20 cellular contexts compared by ENCODE assay signal in the genomic region with DNA sequence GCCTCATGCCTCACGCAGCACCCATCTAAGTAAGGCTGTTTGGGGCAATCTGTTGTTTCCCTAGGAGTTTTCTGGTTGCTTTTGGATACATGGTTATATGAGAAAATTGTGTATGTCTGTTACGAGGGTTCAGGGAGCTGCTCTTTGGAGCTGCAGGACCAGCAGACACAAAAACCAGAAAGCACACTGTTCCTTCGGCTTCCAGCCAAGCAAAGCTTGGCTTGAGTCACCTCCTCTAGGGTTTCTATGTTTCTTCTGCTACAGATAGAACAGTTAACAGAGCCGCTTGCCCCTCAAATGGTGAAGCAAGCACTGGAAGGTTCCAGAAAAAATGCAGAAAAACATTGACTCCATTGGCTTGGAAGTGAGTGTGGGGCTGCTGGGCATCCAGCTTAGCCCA. TPM values are rescaled to one million over a fixed set of nuclear protein-coding genes. Genes with fewer than 3 reads are reported as not detected.
DNase-seq lines count a peak whose midpoint lies in the region; ATAC-seq and TF ChIP-seq lines count a peak whose summit lies in the region.
"Had no signal": no experiment of that assay in that cellular context is flagged by ENCODE, and none has a peak within 500 bp of the region (broad histone marks: within the 10 kb centered on the region; RNA-seq: fewer than 3 reads in every experiment).

No MANE protein-coding gene starts in this region.

- H3K4me3 Mint-ChIP-seq in activated CD4-positive, alpha-beta T cell treated with anti-CD3 and anti-CD28 coated beads for 36 hours, result no peak overlapping the region
- H3K4me3 Mint-ChIP-seq in H9, result no peak overlapping the region
- no peak overlapping the region for H3K4me3 Mint-ChIP-seq in activated naive CD8-positive, alpha-beta T cell treated with anti-CD3 and anti-CD28 coated beads for 36 hours
- H3K4me3 Mint-ChIP-seq: activated naive CD4-positive, alpha-beta T cell treated with anti-CD3 and anti-CD28 coated beads for 36 hours; T-helper 1 cell treated with Interleukin-12 subunit alpha and Interleukin-12 subunit beta and Interleukin-4 antibody, amounts not matched to agents 30 μg/mL and 1 μg/mL, for 36 hours had no signal

- in situ Hi-C loops in brain microvascular endothelial cell (cut with HindIII; ENCODE audit: low pct_ligation_motif_present, low sequenced_read_pairs), result no loop called here

- H3K9me3 ChIP-seq in thyroid gland (no peaks in the 10 kb centered on the region), H9 (ENCODE audit: control insufficient read depth, low read depth, low read length) (no peaks in the 10 kb centered on the region)
- H3K9me3 ChIP-seq: prostate gland, SJCRH30, spleen had no signal

- TF ChIP-seq CTCF in brain microvascular endothelial cell (IDR thresholded peaks at IDR 0.05; ENCODE audit: low read depth, low read length, missing control alignments) (no peak), thyroid gland (IDR thresholded peaks at IDR 0.05) (no peak), H9 (conservative IDR thresholded peaks at IDR 0.05) (no peak)

- H3K4me3 ChIP-seq in brain microvascular endothelial cell (ENCODE audit: low read depth, low read length) (no peak overlapping the region), thyroid gland (replicated peaks in 1 of 3) (no peak overlapping the region)
- H3K4me3 ChIP-seq: prostate gland, SJCRH30, spleen had no signal

- no peak overlapping the region for H3T11ph ChIP-seq in H9 (ENCODE audit: low read length)

- no peak overlapping the region for H4K8ac ChIP-seq in H9 (replicated peaks; ENCODE audit: insufficient read length, low read depth, low read length)

- H3K4me2 ChIP-seq in H9 (ENCODE audit: insufficient read depth, insufficient read length, low read length), result no peak overlapping the region

- no peak overlapping the region for H4K91ac ChIP-seq in H9 (ENCODE audit: insufficient read length, low read depth, low read length)

- H3K27ac Mint-ChIP-seq in activated CD4-positive, alpha-beta T cell treated with anti-CD3 and anti-CD28 coated beads for 36 hours, result no peak overlapping the region
- no peak overlapping the region for H3K27ac Mint-ChIP-seq in H9
- H3K27ac Mint-ChIP-seq in activated naive CD8-positive, alpha-beta T cell treated with anti-CD3 and anti-CD28 coated beads for 36 hours, result no peak overlapping the region
- H3K27ac Mint-ChIP-seq: activated naive CD4-positive, alpha-beta T cell treated with anti-CD3 and anti-CD28 coated beads for 36 hours; T-helper 1 cell treated with Interleukin-12 subunit alpha and Interleukin-12 subunit beta and Interleukin-4 antibody, amounts not matched to agents 30 μg/mL and 1 μg/mL, for 36 hours had no signal

- H3K4me1 ChIP-seq in thyroid gland (peaks cover 9 to 29% of the 10 kb centered on the region in 2 donors), H9 (ENCODE audit: insufficient read depth, low read length) (no peaks in the 10 kb centered on the region)
- H3K4me1 ChIP-seq: SJCRH30 had no signal

- CTCF ChIA-PET in activated CD4-positive, alpha-beta T cell treated with anti-CD3 and anti-CD28 coated beads for 36 hours (lab: Charles Lee), result interaction anchor here (0.7 kb wide), 1 partner anchor 350 kb away, joined by 6 read pairs; no protein-coding TSS in a partner anchor

- H2BK5ac ChIP-seq in H9 (ENCODE audit: insufficient read length, low read length), result no peak overlapping the region

- no peak overlapping the region for H3K4ac ChIP-seq in H9 (ENCODE audit: low read depth, low read length)

- no peak overlapping the region for H3K27ac ChIP-seq in brain microvascular endothelial cell
- peak overlapping the region in 2 of 3 donors; percentile 18 to 35 for H3K27ac ChIP-seq in thyroid gland
- no peak overlapping the region for H3K27ac ChIP-seq in H9 (ENCODE audit: insufficient read length, low read depth, low read length)
- H3K27ac ChIP-seq: epithelial cell of prostate, SJCRH30, spleen had no signal

- 70 to 73% methylated on average over 3 to 4 of the region's 4 CpGs for WGBS in thyroid gland, 2 donors
- no CpG with 5 or more reads among the region's 4 CpGs for WGBS in H9 (ENCODE audit: extremely low coverage, insufficient read length, low lambda C conversion rate)

- no peak overlapping the region for H2AK5ac ChIP-seq in H9 (ENCODE audit: insufficient read length, low read length)

- POLR2A ChIA-PET in activated CD4-positive, alpha-beta T cell treated with anti-CD3 and anti-CD28 coated beads for 36 hours (lab: Charles Lee), result no interaction called here

- H3K79me2 ChIP-seq in H9 (ENCODE audit: insufficient read depth, low read length), result no peaks in the 10 kb centered on the region

- H3K9me3 Mint-ChIP-seq in activated CD4-positive, alpha-beta T cell treated with anti-CD3 and anti-CD28 coated beads for 36 hours (ENCODE audit: low read depth), result no peaks in the 10 kb centered on the region
- H3K9me3 Mint-ChIP-seq in H9, result no peaks in the 10 kb centered on the region
- H3K9me3 Mint-ChIP-seq in activated naive CD8-positive, alpha-beta T cell treated with anti-CD3 and anti-CD28 coated beads for 36 hours, result no peaks in the 10 kb centered on the region
- H3K9me3 Mint-ChIP-seq: activated naive CD4-positive, alpha-beta T cell treated with anti-CD3 and anti-CD28 coated beads for 36 hours; T-helper 1 cell treated with Interleukin-12 subunit alpha and Interleukin-12 subunit beta and Interleukin-4 antibody, amounts not matched to agents 30 μg/mL and 1 μg/mL, for 36 hours had no signal

- H3K23me2 ChIP-seq in H9 (ENCODE audit: insufficient read length, low read depth, low read length, poor library complexity, severe bottlenecking), result no peaks in the 10 kb centered on the region

- no peak overlapping the region for H2BK120ac ChIP-seq in H9 (ENCODE audit: low read depth, low read length, poor library complexity, severe bottlenecking)

- no peaks in the 10 kb centered on the region for H3K79me1 ChIP-seq in H9 (ENCODE audit: insufficient read depth, low read depth, low read length, poor library complexity, severe bottlenecking)

- no peak overlapping the region for H2BK20ac ChIP-seq in H9 (ENCODE audit: low read depth, low read length, poor library complexity, severe bottlenecking)

- no peak overlapping the region for H3K14ac ChIP-seq in H9 (ENCODE audit: insufficient read depth, low read length)

- no peak for ATAC-seq in activated CD4-positive, alpha-beta T cell treated with anti-CD3 and anti-CD28 coated beads for 36 hours

- H3K18ac ChIP-seq in H9 (ENCODE audit: insufficient read length, low read depth, low read length), result no peak overlapping the region

- H3K36me3 Mint-ChIP-seq in activated CD4-positive, alpha-beta T cell treated with anti-CD3 and anti-CD28 coated beads for 36 hours (ENCODE audit: low read depth), result no peaks in the 10 kb centered on the region
- H3K36me3 Mint-ChIP-seq in H9 (ENCODE audit: insufficient read depth in 1 of 3, low read depth in 3 of 3), result no peaks in the 10 kb centered on the region
- no peaks in the 10 kb centered on the region for H3K36me3 Mint-ChIP-seq in activated naive CD8-positive, alpha-beta T cell treated with anti-CD3 and anti-CD28 coated beads for 36 hours

- H3K4me1 Mint-ChIP-seq in activated CD4-positive, alpha-beta T cell treated with anti-CD3 and anti-CD28 coated beads for 36 hours, result no peaks in the 10 kb centered on the region
- H3K4me1 Mint-ChIP-seq in H9, result peaks cover 2 to 4% of the 10 kb centered on the region in 2 experiments; a peak in 1 of 4 replicates
- H3K4me1 Mint-ChIP-seq in activated naive CD8-positive, alpha-beta T cell treated with anti-CD3 and anti-CD28 coated beads for 36 hours, result no peaks in the 10 kb centered on the region

- peak; percentile 38 for DNase-seq in brain microvascular endothelial cell
- peak; percentile 18 for DNase-seq in fibroblast of the conjunctiva (ENCODE audit: low read depth)
- DNase-seq in mucosa of gallbladder (ENCODE audit: low spot score), result peak; percentile 39
- DNase-seq in thyroid gland, result peak; percentile 37 to 49
- no peak for DNase-seq in cerebellar cortex (ENCODE audit: low spot score)
- no peak for DNase-seq in activated CD4-positive, alpha-beta T cell treated with anti-CD3 and anti-CD28 coated beads for 36 hours
- DNase-seq in H9, result no peak
- no peak for DNase-seq in activated naive CD8-positive, alpha-beta T cell treated with anti-CD3 and anti-CD28 coated beads for 36 hours
- DNase-seq: activated CD4-positive, alpha-beta T cell treated with anti-CD3 and anti-CD28 coated beads, Interleukin-2, amount 50 U/mL, for 4 hours; activated naive CD4-positive, alpha-beta T cell treated with anti-CD3 and anti-CD28 coated beads for 36 hours; COR-L47; NCI-H1694; NCI-H774; OCI-M1; SJCRH30; spleen; stimulated activated CD4-positive, alpha-beta T cell treated with anti-CD3 and anti-CD28 coated beads, Interleukin-4, amount 100 ng/mL, for 4 hours had no signal

- H3K36me3 ChIP-seq in brain microvascular endothelial cell (replicated peaks) (no peaks in the 10 kb centered on the region), thyroid gland (peaks cover 7 to 12% of the 10 kb centered on the region in 2 donors)
- H3K36me3 ChIP-seq: prostate gland, SJCRH30 had no signal

- no peak overlapping the region for H3K9ac ChIP-seq in H9 (ENCODE audit: extremely low read depth, insufficient read length, low read length)

- H2AFZ ChIP-seq in H9 (ENCODE audit: low read length), result no peak overlapping the region

- no peak overlapping the region for H2BK12ac ChIP-seq in H9 (ENCODE audit: insufficient read length, low read depth, low read length)

- no peak overlapping the region for H2BK15ac ChIP-seq in H9 (ENCODE audit: low read depth, low read length)

- no peak overlapping the region for H3K56ac ChIP-seq in H9 (ENCODE audit: insufficient read length, low read depth, low read length)

- no peak overlapping the region for H4K5ac ChIP-seq in H9 (ENCODE audit: insufficient read length, low read depth, low read length)

- H3K27me3 Mint-ChIP-seq in activated CD4-positive, alpha-beta T cell treated with anti-CD3 and anti-CD28 coated beads for 36 hours, result peaks cover 3% of the 10 kb centered on the region
- peaks cover 4% of the 10 kb centered on the region for H3K27me3 Mint-ChIP-seq in H9 (ENCODE audit: low read depth)
- no peaks in the 10 kb centered on the region for H3K27me3 Mint-ChIP-seq in activated naive CD8-positive, alpha-beta T cell treated with anti-CD3 and anti-CD28 coated beads for 36 hours

- no peaks in the 10 kb centered on the region for H4K20me1 ChIP-seq in H9 (ENCODE audit: control insufficient read depth, insufficient read depth, insufficient read length)

- no peak overlapping the region for H3K23ac ChIP-seq in H9 (ENCODE audit: insufficient read length, low read depth, low read length)

- no peak for TF ChIP-seq POLR2A in thyroid gland (IDR thresholded peaks at IDR 0.05)

- intact Hi-C loops in thyroid gland (cut with DNase I), result no loop called here
- intact Hi-C loops in activated CD4-positive, alpha-beta T cell treated with anti-CD3 and anti-CD28 coated beads for 36 hours (cut with DNase I, micrococcal nuclease), result no loop called here

- H3K27me3 ChIP-seq in brain microvascular endothelial cell (replicated peaks) (no peaks in the 10 kb centered on the region), thyroid gland (no peaks in the 10 kb centered on the region), H9 (ENCODE audit: insufficient read depth, low read length) (no peaks in the 10 kb centered on the region)
- H3K27me3 ChIP-seq: SJCRH30, spleen had no signal

RNA-seq across cellular contexts. Expression of gene CTDSPL, which starts 49.2 kb away (rescaled TPM):
- total RNA-seq in mucosa of gallbladder (176 TPM), thyroid gland (10 to 100 TPM; 23.6 to 37.9 (median 29.8) TPM), H9 (2021) (20.8 and 21.3 TPM in 2 replicates)
- total RNA-seq in activated CD4-positive, alpha-beta T cell treated with anti-CD3 and anti-CD28 coated beads for 36 hours, result 1 to 10 TPM; 3.9 to 5.3 TPM
- total RNA-seq in activated naive CD8-positive, alpha-beta T cell treated with anti-CD3 and anti-CD28 coated beads for 36 hours, result 1 to 10 TPM; 1.6 to 2.3 TPM

Comparison
In these comparisons a context has a peak if more than half of its experiments do, and no peak if none do; other contexts are left out.
1. DNase-seq: peak in brain microvascular endothelial cell (single experiment), fibroblast of the conjunctiva (single experiment), mucosa of gallbladder (single experiment) and thyroid gland (2 of 2); none in cerebellar cortex (single experiment), activated CD4-positive, alpha-beta T cell treated with anti-CD3 and anti-CD28 coated beads for 36 hours (single experiment), H9 (single experiment) and activated naive CD8-positive, alpha-beta T cell treated with anti-CD3 and anti-CD28 coated beads for 36 hours (single experiment).
2. H3K27ac ChIP-seq: peak in thyroid gland (2 of 3); none in brain microvascular endothelial cell (single experiment) and H9 (single experiment).